1 cellular context compared by ENCODE assay signal in the genomic region with DNA sequence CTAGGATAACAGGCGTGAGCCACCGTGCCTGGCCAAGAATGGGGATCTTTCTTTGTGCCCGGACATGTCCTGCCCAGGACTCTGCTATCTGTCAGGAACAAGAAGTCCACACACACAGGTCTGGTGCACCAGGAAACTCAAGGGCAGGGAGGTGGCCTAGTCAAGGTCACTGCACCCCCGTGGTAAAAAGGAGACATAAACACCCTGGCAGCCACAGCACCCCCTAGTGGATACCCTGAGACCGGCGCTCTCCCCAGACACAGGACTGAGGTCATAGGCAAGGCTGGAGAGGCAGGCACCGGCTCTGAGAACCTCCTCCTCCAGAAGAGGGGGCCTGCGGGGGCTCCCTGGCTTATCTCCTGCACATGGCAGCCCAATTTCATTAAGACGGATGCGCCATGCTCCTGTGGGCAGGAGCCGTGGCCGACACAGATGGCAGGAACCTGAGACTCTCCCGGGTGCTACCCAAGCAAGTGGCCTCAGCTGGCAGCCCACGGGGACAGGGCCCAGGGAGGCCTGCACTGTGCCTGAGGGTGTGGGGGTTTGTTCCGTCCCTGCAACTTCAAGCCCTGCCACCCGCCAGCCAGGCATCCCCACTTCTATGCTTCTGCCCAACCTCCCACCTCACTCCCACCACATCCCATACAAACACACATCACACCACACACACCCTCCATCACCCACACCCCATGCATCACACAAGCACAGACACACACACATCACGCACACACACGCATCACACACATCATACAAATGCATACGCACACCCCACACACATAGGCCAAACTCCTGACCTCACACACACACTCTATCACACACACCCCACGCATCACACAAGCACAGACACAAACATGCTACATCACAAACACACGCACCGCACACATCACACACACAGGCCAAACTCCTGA.
TF ChIP-seq lines count a peak whose summit lies in the region.

No MANE protein-coding gene starts in this region.

TF ChIP-seq in HepG2, 621 proteins besides CTCF, POLR2A, EP300 and RAD21 (continued from another document and continues in another):
- TF ChIP-seq, protein P1, sequence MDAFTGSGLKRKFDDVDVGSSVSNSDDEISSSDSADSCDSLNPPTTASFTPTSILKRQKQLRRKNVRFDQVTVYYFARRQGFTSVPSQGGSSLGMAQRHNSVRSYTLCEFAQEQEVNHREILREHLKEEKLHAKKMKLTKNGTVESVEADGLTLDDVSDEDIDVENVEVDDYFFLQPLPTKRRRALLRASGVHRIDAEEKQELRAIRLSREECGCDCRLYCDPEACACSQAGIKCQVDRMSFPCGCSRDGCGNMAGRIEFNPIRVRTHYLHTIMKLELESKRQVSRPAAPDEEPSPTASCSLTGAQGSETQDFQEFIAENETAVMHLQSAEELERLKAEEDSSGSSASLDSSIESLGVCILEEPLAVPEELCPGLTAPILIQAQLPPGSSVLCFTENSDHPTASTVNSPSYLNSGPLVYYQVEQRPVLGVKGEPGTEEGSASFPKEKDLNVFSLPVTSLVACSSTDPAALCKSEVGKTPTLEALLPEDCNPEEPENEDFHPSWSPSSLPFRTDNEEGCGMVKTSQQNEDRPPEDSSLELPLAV (CRISPR knock-in tag; conservative IDR thresholded peaks at IDR 0.05; ENCODE audit: low read depth), result no peak
- TF ChIP-seq SALL2 (CRISPR knock-in tag; IDR thresholded peaks at IDR 0.05) (no peak), RFXAP (CRISPR knock-in tag; IDR thresholded peaks at IDR 0.05; ENCODE audit: borderline replicate concordance) (0 out of 2 replicates have a peak, but pooled peaks have one; percentile 28), ZMYM4 (CRISPR knock-in tag; IDR thresholded peaks at IDR 0.05) (no peak), SP1 (IDR thresholded peaks at IDR 0.05) (no peak), SP1 (CRISPR knock-in tag; IDR thresholded peaks at IDR 0.05) (no peak), ZNF792 (CRISPR knock-in tag; IDR thresholded peaks at IDR 0.05) (no peak), GABPA (IDR thresholded peaks at IDR 0.05; ENCODE audit: low read depth, low read length) (no peak), GABPA (CRISPR knock-in tag; IDR thresholded peaks at IDR 0.05; ENCODE audit: low read depth) (no peak), ZNF33A (CRISPR knock-in tag; IDR thresholded peaks at IDR 0.05; ENCODE audit: borderline replicate concordance) (no peak), ZFP82 (CRISPR knock-in tag; IDR thresholded peaks at IDR 0.05; ENCODE audit: borderline replicate concordance) (no peak), TOE1 (CRISPR knock-in tag; IDR thresholded peaks at IDR 0.05) (no peak), NFE2 (CRISPR knock-in tag; IDR thresholded peaks at IDR 0.05) (no peak), TEAD3 (CRISPR knock-in tag; optimal IDR thresholded peaks at IDR 0.05; ENCODE audit: borderline replicate concordance) (peak; percentile 26), ZNF549 (CRISPR knock-in tag; IDR thresholded peaks at IDR 0.05) (no peak), ZNF678 (CRISPR knock-in tag; IDR thresholded peaks at IDR 0.05) (no peak), ZNF326 (CRISPR knock-in tag; IDR thresholded peaks at IDR 0.05; ENCODE audit: borderline replicate concordance) (no peak), IKZF4 (CRISPR knock-in tag; IDR thresholded peaks at IDR 0.05; ENCODE audit: borderline replicate concordance, low read depth, not compliant biosample characterization) (no peak), FOXA1 (IDR thresholded peaks at IDR 0.05) (0 out of 2 replicates have a peak, but pooled peaks have one; percentile 27), FOXA1 (CRISPR knock-in tag; IDR thresholded peaks at IDR 0.05) (no peak), ZBTB20 (CRISPR knock-in tag; IDR thresholded peaks at IDR 0.05; ENCODE audit: borderline replicate concordance, low read depth) (no peak), POLR2AphosphoS2 (IDR thresholded peaks at IDR 0.05; ENCODE audit: low read depth, low read length) (no peak), MAF1 (CRISPR knock-in tag; IDR thresholded peaks at IDR 0.05; ENCODE audit: borderline replicate concordance) (no peak), ZBTB1 (CRISPR knock-in tag; IDR thresholded peaks at IDR 0.05; ENCODE audit: borderline replicate concordance) (no peak), RARA (CRISPR knock-in tag; IDR thresholded peaks at IDR 0.05) (0 out of 2 replicates have a peak, but pooled peaks have one; percentile 16), CBX5 (CRISPR knock-in tag; IDR thresholded peaks at IDR 0.05; ENCODE audit: borderline replicate concordance) (0 out of 2 replicates have a peak, but pooled peaks have one; percentile 13), MED8 (CRISPR knock-in tag; IDR thresholded peaks at IDR 0.05; ENCODE audit: insufficient replicate concordance) (no peak), ZNF777 (CRISPR knock-in tag; IDR thresholded peaks at IDR 0.05) (no peak), ZNF160 (CRISPR knock-in tag; IDR thresholded peaks at IDR 0.05) (no peak), SKI (IDR thresholded peaks at IDR 0.05; ENCODE audit: partially characterized antibody) (no peak)
- TF ChIP-seq, protein P2, sequence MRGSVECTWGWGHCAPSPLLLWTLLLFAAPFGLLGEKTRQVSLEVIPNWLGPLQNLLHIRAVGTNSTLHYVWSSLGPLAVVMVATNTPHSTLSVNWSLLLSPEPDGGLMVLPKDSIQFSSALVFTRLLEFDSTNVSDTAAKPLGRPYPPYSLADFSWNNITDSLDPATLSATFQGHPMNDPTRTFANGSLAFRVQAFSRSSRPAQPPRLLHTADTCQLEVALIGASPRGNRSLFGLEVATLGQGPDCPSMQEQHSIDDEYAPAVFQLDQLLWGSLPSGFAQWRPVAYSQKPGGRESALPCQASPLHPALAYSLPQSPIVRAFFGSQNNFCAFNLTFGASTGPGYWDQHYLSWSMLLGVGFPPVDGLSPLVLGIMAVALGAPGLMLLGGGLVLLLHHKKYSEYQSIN (CRISPR knock-in tag; IDR thresholded peaks at IDR 0.05; ENCODE audit: borderline replicate concordance), result no peak
- TF ChIP-seq, protein P3, sequence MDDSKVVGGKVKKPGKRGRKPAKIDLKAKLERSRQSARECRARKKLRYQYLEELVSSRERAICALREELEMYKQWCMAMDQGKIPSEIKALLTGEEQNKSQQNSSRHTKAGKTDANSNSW (CRISPR knock-in tag; IDR thresholded peaks at IDR 0.05; ENCODE audit: borderline replicate concordance), result no peak
- TF ChIP-seq, protein P4, sequence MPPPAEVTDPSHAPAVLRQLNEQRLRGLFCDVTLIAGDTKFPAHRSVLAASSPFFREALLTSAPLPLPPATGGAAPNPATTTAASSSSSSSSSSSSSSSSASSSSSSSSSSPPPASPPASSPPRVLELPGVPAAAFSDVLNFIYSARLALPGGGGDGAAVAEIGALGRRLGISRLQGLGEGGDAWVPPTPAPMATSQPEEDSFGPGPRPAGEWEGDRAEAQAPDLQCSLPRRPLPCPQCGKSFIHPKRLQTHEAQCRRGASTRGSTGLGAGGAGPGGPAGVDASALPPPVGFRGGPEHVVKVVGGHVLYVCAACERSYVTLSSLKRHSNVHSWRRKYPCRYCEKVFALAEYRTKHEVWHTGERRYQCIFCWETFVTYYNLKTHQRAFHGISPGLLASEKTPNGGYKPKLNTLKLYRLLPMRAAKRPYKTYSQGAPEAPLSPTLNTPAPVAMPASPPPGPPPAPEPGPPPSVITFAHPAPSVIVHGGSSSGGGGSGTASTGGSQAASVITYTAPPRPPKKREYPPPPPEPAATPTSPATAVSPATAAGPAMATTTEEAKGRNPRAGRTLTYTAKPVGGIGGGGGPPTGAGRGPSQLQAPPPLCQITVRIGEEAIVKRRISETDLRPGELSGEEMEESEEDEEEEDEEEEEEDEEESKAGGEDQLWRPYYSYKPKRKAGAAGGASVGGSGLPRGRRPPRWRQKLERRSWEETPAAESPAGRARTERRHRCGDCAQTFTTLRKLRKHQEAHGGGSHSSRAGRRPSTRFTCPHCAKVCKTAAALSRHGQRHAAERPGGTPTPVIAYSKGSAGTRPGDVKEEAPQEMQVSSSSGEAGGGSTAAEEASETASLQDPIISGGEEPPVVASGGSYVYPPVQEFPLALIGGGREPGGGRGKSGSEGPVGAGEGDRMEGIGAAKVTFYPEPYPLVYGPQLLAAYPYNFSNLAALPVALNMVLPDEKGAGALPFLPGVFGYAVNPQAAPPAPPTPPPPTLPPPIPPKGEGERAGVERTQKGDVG (CRISPR knock-in tag; IDR thresholded peaks at IDR 0.05; ENCODE audit: borderline replicate concordance), result no peak
- TF ChIP-seq, protein P5, sequence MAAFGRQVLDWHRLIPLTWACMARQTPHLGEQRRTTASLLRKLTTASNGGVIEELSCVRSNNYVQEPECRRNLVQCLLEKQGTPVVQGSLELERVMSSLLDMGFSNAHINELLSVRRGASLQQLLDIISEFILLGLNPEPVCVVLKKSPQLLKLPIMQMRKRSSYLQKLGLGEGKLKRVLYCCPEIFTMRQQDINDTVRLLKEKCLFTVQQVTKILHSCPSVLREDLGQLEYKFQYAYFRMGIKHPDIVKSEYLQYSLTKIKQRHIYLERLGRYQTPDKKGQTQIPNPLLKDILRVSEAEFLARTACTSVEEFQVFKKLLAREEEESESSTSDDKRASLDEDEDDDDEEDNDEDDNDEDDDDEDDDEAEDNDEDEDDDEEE (CRISPR knock-in tag; IDR thresholded peaks at IDR 0.05), result no peak
- TF ChIP-seq, protein P6, sequence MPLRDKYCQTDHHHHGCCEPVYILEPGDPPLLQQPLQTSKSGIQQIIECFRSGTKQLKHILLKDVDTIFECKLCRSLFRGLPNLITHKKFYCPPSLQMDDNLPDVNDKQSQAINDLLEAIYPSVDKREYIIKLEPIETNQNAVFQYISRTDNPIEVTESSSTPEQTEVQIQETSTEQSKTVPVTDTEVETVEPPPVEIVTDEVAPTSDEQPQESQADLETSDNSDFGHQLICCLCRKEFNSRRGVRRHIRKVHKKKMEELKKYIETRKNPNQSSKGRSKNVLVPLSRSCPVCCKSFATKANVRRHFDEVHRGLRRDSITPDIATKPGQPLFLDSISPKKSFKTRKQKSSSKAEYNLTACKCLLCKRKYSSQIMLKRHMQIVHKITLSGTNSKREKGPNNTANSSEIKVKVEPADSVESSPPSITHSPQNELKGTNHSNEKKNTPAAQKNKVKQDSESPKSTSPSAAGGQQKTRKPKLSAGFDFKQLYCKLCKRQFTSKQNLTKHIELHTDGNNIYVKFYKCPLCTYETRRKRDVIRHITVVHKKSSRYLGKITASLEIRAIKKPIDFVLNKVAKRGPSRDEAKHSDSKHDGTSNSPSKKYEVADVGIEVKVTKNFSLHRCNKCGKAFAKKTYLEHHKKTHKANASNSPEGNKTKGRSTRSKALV (CRISPR knock-in tag; IDR thresholded peaks at IDR 0.05), result no peak
- TF ChIP-seq, protein P7, sequence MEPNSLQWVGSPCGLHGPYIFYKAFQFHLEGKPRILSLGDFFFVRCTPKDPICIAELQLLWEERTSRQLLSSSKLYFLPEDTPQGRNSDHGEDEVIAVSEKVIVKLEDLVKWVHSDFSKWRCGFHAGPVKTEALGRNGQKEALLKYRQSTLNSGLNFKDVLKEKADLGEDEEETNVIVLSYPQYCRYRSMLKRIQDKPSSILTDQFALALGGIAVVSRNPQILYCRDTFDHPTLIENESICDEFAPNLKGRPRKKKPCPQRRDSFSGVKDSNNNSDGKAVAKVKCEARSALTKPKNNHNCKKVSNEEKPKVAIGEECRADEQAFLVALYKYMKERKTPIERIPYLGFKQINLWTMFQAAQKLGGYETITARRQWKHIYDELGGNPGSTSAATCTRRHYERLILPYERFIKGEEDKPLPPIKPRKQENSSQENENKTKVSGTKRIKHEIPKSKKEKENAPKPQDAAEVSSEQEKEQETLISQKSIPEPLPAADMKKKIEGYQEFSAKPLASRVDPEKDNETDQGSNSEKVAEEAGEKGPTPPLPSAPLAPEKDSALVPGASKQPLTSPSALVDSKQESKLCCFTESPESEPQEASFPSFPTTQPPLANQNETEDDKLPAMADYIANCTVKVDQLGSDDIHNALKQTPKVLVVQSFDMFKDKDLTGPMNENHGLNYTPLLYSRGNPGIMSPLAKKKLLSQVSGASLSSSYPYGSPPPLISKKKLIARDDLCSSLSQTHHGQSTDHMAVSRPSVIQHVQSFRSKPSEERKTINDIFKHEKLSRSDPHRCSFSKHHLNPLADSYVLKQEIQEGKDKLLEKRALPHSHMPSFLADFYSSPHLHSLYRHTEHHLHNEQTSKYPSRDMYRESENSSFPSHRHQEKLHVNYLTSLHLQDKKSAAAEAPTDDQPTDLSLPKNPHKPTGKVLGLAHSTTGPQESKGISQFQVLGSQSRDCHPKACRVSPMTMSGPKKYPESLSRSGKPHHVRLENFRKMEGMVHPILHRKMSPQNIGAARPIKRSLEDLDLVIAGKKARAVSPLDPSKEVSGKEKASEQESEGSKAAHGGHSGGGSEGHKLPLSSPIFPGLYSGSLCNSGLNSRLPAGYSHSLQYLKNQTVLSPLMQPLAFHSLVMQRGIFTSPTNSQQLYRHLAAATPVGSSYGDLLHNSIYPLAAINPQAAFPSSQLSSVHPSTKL (CRISPR knock-in tag; IDR thresholded peaks at IDR 0.05), result no peak
- TF ChIP-seq, protein P8, sequence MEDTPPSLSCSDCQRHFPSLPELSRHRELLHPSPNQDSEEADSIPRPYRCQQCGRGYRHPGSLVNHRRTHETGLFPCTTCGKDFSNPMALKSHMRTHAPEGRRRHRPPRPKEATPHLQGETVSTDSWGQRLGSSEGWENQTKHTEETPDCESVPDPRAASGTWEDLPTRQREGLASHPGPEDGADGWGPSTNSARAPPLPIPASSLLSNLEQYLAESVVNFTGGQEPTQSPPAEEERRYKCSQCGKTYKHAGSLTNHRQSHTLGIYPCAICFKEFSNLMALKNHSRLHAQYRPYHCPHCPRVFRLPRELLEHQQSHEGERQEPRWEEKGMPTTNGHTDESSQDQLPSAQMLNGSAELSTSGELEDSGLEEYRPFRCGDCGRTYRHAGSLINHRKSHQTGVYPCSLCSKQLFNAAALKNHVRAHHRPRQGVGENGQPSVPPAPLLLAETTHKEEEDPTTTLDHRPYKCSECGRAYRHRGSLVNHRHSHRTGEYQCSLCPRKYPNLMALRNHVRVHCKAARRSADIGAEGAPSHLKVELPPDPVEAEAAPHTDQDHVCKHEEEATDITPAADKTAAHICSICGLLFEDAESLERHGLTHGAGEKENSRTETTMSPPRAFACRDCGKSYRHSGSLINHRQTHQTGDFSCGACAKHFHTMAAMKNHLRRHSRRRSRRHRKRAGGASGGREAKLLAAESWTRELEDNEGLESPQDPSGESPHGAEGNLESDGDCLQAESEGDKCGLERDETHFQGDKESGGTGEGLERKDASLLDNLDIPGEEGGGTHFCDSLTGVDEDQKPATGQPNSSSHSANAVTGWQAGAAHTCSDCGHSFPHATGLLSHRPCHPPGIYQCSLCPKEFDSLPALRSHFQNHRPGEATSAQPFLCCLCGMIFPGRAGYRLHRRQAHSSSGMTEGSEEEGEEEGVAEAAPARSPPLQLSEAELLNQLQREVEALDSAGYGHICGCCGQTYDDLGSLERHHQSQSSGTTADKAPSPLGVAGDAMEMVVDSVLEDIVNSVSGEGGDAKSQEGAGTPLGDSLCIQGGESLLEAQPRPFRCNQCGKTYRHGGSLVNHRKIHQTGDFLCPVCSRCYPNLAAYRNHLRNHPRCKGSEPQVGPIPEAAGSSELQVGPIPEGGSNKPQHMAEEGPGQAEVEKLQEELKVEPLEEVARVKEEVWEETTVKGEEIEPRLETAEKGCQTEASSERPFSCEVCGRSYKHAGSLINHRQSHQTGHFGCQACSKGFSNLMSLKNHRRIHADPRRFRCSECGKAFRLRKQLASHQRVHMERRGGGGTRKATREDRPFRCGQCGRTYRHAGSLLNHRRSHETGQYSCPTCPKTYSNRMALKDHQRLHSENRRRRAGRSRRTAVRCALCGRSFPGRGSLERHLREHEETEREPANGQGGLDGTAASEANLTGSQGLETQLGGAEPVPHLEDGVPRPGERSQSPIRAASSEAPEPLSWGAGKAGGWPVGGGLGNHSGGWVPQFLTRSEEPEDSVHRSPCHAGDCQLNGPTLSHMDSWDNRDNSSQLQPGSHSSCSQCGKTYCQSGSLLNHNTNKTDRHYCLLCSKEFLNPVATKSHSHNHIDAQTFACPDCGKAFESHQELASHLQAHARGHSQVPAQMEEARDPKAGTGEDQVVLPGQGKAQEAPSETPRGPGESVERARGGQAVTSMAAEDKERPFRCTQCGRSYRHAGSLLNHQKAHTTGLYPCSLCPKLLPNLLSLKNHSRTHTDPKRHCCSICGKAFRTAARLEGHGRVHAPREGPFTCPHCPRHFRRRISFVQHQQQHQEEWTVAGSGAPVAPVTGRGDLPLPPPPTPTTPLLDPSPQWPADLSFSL (CRISPR knock-in tag; IDR thresholded peaks at IDR 0.05), result no peak
